15 cellular contexts compared by ENCODE assay signal in the genomic region with DNA sequence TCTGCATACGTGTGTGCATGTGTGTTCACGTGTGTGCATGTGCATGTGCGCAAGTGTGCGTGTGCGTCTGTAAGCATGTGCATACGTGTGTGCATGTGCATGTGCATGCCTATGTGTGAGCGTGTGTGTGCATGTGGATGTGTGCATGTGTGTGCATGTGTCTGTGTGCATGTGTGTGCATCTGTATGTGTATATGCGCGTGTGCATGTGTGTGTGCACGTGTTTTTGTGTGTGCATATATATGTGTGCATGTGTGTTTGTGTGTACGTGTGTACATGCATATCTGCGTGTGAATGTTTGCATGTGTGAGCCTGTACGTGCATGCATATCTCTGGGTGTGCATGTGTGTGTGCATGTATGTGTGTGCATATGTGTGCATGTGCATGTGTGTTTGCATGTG. TPM values are rescaled to one million over a fixed set of nuclear protein-coding genes. Genes with fewer than 3 reads are reported as not detected.
DNase-seq lines count a peak whose midpoint lies in the region; ATAC-seq, FAIRE-seq and TF ChIP-seq lines count a peak whose summit lies in the region.
"Had no signal": no experiment of that assay in that cellular context is flagged by ENCODE, and none has a peak within 500 bp of the region (broad histone marks: within the 10 kb centered on the region; RNA-seq: fewer than 3 reads in every experiment).

No MANE protein-coding gene starts in this region.

- in situ Hi-C loops in K562 (cut with MboI), result no loop called here

- H4K20me1 ChIP-seq in K562 (replicated peaks; ENCODE audit: control insufficient read depth, insufficient read depth, low read length) (no peaks in the 10 kb centered on the region), neural progenitor cell (ENCODE audit: low read depth) (no peaks in the 10 kb centered on the region)

- TF ChIP-seq RAD21 in K562 (CRISPR knock-in tag; conservative IDR thresholded peaks at IDR 0.05 in 1 of 2, IDR thresholded peaks at IDR 0.05 in 1 of 2), result no peak

- 17% methylated on average over 13 of the region's 13 CpGs for WGBS in K562 (ENCODE audit: insufficient coverage, low coverage, missing lambda C conversion rate)

- no peak overlapping the region for H3K27ac ChIP-seq in HEK293 (ENCODE audit: extremely low read depth, low read depth, low read length)
- H3K27ac ChIP-seq in K562 (ENCODE audit: extremely low read depth, low read depth, low read length), result no peak overlapping the region
- H3K27ac ChIP-seq in neural progenitor cell, result no peak overlapping the region
- H3K27ac ChIP-seq: A549 had no signal

- no peaks in the 10 kb centered on the region for H3K9me1 ChIP-seq in K562 (ENCODE audit: control insufficient read depth, insufficient read depth, low read length)

- H3K4me3 ChIP-seq in HEK293 (ENCODE audit: low read depth, low read length), result no peak overlapping the region
- H3K4me3 ChIP-seq in K562, result no peak overlapping the region
- H3K4me3 ChIP-seq in neural progenitor cell, result no peak overlapping the region
- H3K4me3 ChIP-seq: A549, GM23338 had no signal

- H3K4me1 Mint-ChIP-seq in neural progenitor cell, result no peaks in the 10 kb centered on the region
- H3K4me1 Mint-ChIP-seq in activated T-cell treated with anti-CD3 and anti-CD28 coated beads, Interleukin-2, amount 50 U/mL, for 4 hours (ENCODE audit: low read depth), result no peaks in the 10 kb centered on the region
- H3K4me1 Mint-ChIP-seq: CD4-positive, CD25-positive, alpha-beta regulatory T cell; GM23338 had no signal

- no peak for ATAC-seq in K562
- no peak for ATAC-seq in activated T-cell treated with anti-CD3 and anti-CD28 coated beads, Interleukin-2, amount 50 U/mL, for 4 hours
- ATAC-seq: A549, GM23338 had no signal

- H3K36me3 ChIP-seq in HEK293 (ENCODE audit: control insufficient read depth in 2 of 2, insufficient read depth in 1 of 2, low read length in 2 of 2) (no peaks in the 10 kb centered on the region), K562 (ENCODE audit: control insufficient read depth, insufficient read depth, low read length) (no peaks in the 10 kb centered on the region), neural progenitor cell (no peaks in the 10 kb centered on the region)

- H3K27me3 Mint-ChIP-seq in neural progenitor cell (ENCODE audit: insufficient read depth, low read depth), result peaks cover 14% of the 10 kb centered on the region
- peaks cover 8% of the 10 kb centered on the region for H3K27me3 Mint-ChIP-seq in activated T-cell treated with anti-CD3 and anti-CD28 coated beads, Interleukin-2, amount 50 U/mL, for 4 hours (ENCODE audit: low read depth)
- H3K27me3 Mint-ChIP-seq: CD4-positive, CD25-positive, alpha-beta regulatory T cell had no signal

- no peaks in the 10 kb centered on the region for H3K27me3 ChIP-seq in K562 (ENCODE audit: control insufficient read depth in 2 of 2, insufficient read depth in 2 of 2, low read length in 2 of 2)
- H3K27me3 ChIP-seq in neural progenitor cell, result no peaks in the 10 kb centered on the region

- H3K9me3 ChIP-seq in HEK293 (ENCODE audit: control insufficient read depth, insufficient read depth, low read depth, low read length), result no peaks in the 10 kb centered on the region
- no peaks in the 10 kb centered on the region; the same call in 1 of the 2 replicates for H3K9me3 ChIP-seq in K562 (replicated peaks; ENCODE audit: control insufficient read depth, insufficient read depth, low read depth, low read length)
- no peaks in the 10 kb centered on the region for H3K9me3 ChIP-seq in neural progenitor cell (ENCODE audit: low read depth)
- H3K9me3 ChIP-seq: A549 had no signal

- no TSS peak for BruUV-seq in K562 (replicated peaks; lab: Mats Ljungman, UMichigan)

- H3K36me3 Mint-ChIP-seq in neural progenitor cell, result no peaks in the 10 kb centered on the region
- no peaks in the 10 kb centered on the region for H3K36me3 Mint-ChIP-seq in activated T-cell treated with anti-CD3 and anti-CD28 coated beads, Interleukin-2, amount 50 U/mL, for 4 hours (ENCODE audit: insufficient read depth)
- H3K36me3 Mint-ChIP-seq: CD4-positive, CD25-positive, alpha-beta regulatory T cell had no signal

- no peaks in the 10 kb centered on the region for H3K79me2 ChIP-seq in K562 (ENCODE audit: control insufficient read depth, insufficient read depth, low read length)
- H3K79me2 ChIP-seq in neural progenitor cell (ENCODE audit: low read depth), result no peaks in the 10 kb centered on the region

- H3K9me3 Mint-ChIP-seq in neural progenitor cell, result peaks cover 4% of the 10 kb centered on the region
- H3K9me3 Mint-ChIP-seq in activated T-cell treated with anti-CD3 and anti-CD28 coated beads, Interleukin-2, amount 50 U/mL, for 4 hours, result no peaks in the 10 kb centered on the region

- CTCF ChIA-PET in HEK293 (lab: Yijun Ruan, JAX), result no interaction called here
- CTCF ChIA-PET in K562 (lab: Yijun Ruan, JAX; ENCODE audit: low intra/inter-chr PET ratio), result no interaction called here

- no peak overlapping the region for H3K27ac Mint-ChIP-seq in neural progenitor cell
- H3K27ac Mint-ChIP-seq: CD4-positive, CD25-positive, alpha-beta regulatory T cell; GM23338 had no signal

- no peak overlapping the region for H3K4me2 ChIP-seq in K562 (ENCODE audit: insufficient read depth, low read length)
- H3K4me2 ChIP-seq in neural progenitor cell, result no peak overlapping the region
- H3K4me2 ChIP-seq: A549, GM23338 had no signal

- POLR2A ChIA-PET in HEK293 (lab: Yijun Ruan, JAX), result no interaction called here
- POLR2A ChIA-PET in K562 (lab: Yijun Ruan, JAX), result no interaction called here

- peaks cover 5% of the 10 kb centered on the region for H3F3A ChIP-seq in neural progenitor cell (ENCODE audit: low read depth)

- intact Hi-C loops in K562 (cut with micrococcal nuclease), result no loop called here

- H2AFZ ChIP-seq in K562 (ENCODE audit: low read depth, low read length) (no peak overlapping the region), neural progenitor cell (replicated peaks) (no peak overlapping the region)
- H2AFZ ChIP-seq: GM23338 had no signal

- H3K4me1 ChIP-seq in HEK293 (ENCODE audit: control insufficient read depth, insufficient read depth, low read length) (no peaks in the 10 kb centered on the region), K562 (replicated peaks in 1 of 2; ENCODE audit: control insufficient read depth in 2 of 2, insufficient read depth in 2 of 2, low read length in 2 of 2) (no peaks in the 10 kb centered on the region), neural progenitor cell (no peaks in the 10 kb centered on the region)
- H3K4me1 ChIP-seq: A549 had no signal

- TF ChIP-seq EP300 in K562 (IDR thresholded peaks at IDR 0.05; ENCODE audit: low read length), result no peak

- peak overlapping the region; percentile 48 for H3K4me3 Mint-ChIP-seq in neural progenitor cell
- no peak overlapping the region for H3K4me3 Mint-ChIP-seq in activated T-cell treated with anti-CD3 and anti-CD28 coated beads, Interleukin-2, amount 50 U/mL, for 4 hours
- H3K4me3 Mint-ChIP-seq: CD4-positive, CD25-positive, alpha-beta regulatory T cell; GM23338; H9 had no signal

- no peak for FAIRE-seq in K562 (lab: Jason Lieb, UNC)
- FAIRE-seq: A549 had no signal

- TF ChIP-seq POLR2A in K562 (conservative IDR thresholded peaks at IDR 0.05), result no peak

- H3K9ac ChIP-seq in K562 (ENCODE audit: insufficient read depth in 1 of 2, low read depth in 2 of 2, low read length in 2 of 2) (no peak overlapping the region), neural progenitor cell (no peak overlapping the region)

- TF ChIP-seq CTCF in HEK293 (tag by site-specific recombination; IDR thresholded peaks at IDR 0.05) (no peak), K562 (IDR thresholded peaks at IDR 0.05 in 2 of 3, conservative IDR thresholded peaks at IDR 0.05 in 1 of 3; ENCODE audit: insufficient read depth in 2 of 3, low read depth in 1 of 3, low read length in 3 of 3) (no peak), neural progenitor cell (IDR thresholded peaks at IDR 0.05) (no peak)

- DNase-seq in K562 (ENCODE audit: extremely low read depth in 1 of 4, low spot score in 3 of 4) (no peak), neural progenitor cell (ENCODE audit: low spot score) (no peak), mucosa of gallbladder (ENCODE audit: low spot score) (no peak)
- no peak for DNase-seq in activated CD4-positive, alpha-beta T cell treated with anti-CD3 and anti-CD28 coated beads for 48 hours
- no peak for DNase-seq in activated T-cell treated with anti-CD3 and anti-CD28 coated beads, Interleukin-2, amount 50 U/mL, for 4 hours
- DNase-seq: CD4-positive, CD25-positive, alpha-beta regulatory T cell; DMS53; H9; KG1 had no signal

TF ChIP-seq in K562, 482 proteins besides CTCF, POLR2A, EP300 and RAD21 (continues in another document):
- TF ChIP-seq FOXA1 (IDR thresholded peaks at IDR 0.05; ENCODE audit: borderline replicate concordance), result no peak
- no peak for TF ChIP-seq ERF (CRISPR knock-in tag; IDR thresholded peaks at IDR 0.05)
- no peak for TF ChIP-seq FOXK2 (conservative IDR thresholded peaks at IDR 0.05 in 1 of 2, IDR thresholded peaks at IDR 0.05 in 1 of 2; ENCODE audit: low read depth in 2 of 2)

RNA-seq across cellular contexts. Expression of gene DRD5, which starts 35.7 kb away (rescaled TPM):
- total RNA-seq in K562 (2011; cell fraction: chromatin; rRNA removed; ENCODE audit: low replicate concordance), result not detected in 2 replicates
- not detected in 2 replicates for total RNA-seq in K562 (2011; cell fraction: nucleolus; rRNA removed)
- total RNA-seq in K562 (2011; cell fraction: nucleoplasm; rRNA removed), result not detected in 2 replicates
- total RNA-seq in K562 (2014; rRNA removed) (not detected in 2 replicates), K562 (2014; rRNA removed; fragmentation: Illumina TruSeq; extraction: Trizol) (not detected in 2 replicates), K562 (2015; rRNA removed; fragmentation: Illumina TruSeq; extraction: Trizol) (not detected in 2 replicates), K562 (2021) (not detected in 2 replicates), neural progenitor cell (ENCODE audit: low replicate concordance) (0.06 TPM in 1 of 2 replicates, not detected in the other), mucosa of gallbladder (not detected)
- polyA plus RNA-seq in K562 (2011; rRNA removed) (not detected in 2 replicates), K562 (2014; fragmentation: Illumina TruSeq; extraction: Trizol) (not detected in 2 replicates), K562 (2014; fragmentation: Nextera tagmentation; extraction: Ambion mirVana) (not detected), K562 (2014; rRNA removed) (not detected in 2 replicates)
- polyA plus RNA-seq in K562 (2011; cell fraction: cytosol; rRNA removed), result not detected in 2 replicates
- polyA plus RNA-seq in K562 (2011; cell fraction: nucleus; rRNA removed), result not detected in 2 replicates
- polyA plus RNA-seq in K562 (2012), result not detected in 2 replicates
- polyA minus RNA-seq in K562 (2011; rRNA and poly(A)+ RNA removed), result not detected in 2 replicates
- not detected in 2 replicates for polyA minus RNA-seq in K562 (2011; cell fraction: cytosol; rRNA and poly(A)+ RNA removed)
- polyA minus RNA-seq in K562 (2011; cell fraction: nucleus; rRNA and poly(A)+ RNA removed), result not detected in 2 replicates
- not detected for total RNA-seq in activated T-cell treated with anti-CD3 and anti-CD28 coated beads, Interleukin-2, amount 50 U/mL, for 4 hours
- total RNA-seq: CD4-positive, CD25-positive, alpha-beta regulatory T cell; Daoy; H9 had no signal
- polyA plus RNA-seq: A549; AG04450; BJ; CD4-positive, CD25-positive, alpha-beta regulatory T cell had no signal
